34 cellular contexts compared by ENCODE assay signal in the genomic region with DNA sequence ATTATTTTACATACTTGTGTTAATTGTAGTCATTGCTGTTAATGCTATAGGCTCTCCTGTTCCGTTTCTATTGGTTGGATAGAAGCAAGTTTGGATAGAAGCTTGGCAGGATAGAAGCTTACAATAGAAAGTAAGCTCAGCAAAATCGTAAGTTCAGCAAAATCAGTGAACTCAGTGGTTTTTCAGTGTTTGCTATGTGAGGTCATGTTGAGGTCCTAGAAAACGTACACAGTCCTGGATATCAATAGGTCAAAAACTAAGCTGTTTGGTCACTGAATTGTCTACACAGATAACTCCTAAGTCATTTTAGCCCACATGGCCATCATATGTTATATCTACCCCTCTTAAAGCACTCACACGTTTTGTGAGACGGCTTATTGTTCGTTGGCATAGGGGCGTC.
"Had no signal": no experiment of that assay in that cellular context is flagged by ENCODE, and none has a peak within 500 bp of the region (broad histone marks: within the 10 kb centered on the region; RNA-seq: fewer than 3 reads in every experiment).

No MANE protein-coding gene starts in this region.

- H3K4me1 ChIP-seq: breast epithelium had no signal

- H3K27ac ChIP-seq: body of pancreas, PC-9, WERI-Rb-1 had no signal

- H3K9me3 ChIP-seq: body of pancreas, breast epithelium, MG63 had no signal

- H3K4me3 ChIP-seq: body of pancreas, breast epithelium, MG63, PC-9 had no signal

- H3K27me3 Mint-ChIP-seq: activated CD8-positive, alpha-beta T cell treated with anti-CD3 and anti-CD28 coated beads for 36 hours; activated naive CD4-positive, alpha-beta T cell treated with anti-CD3 and anti-CD28 coated beads, Interleukin-2, amount 50 U/mL, for 24 hours; activated naive CD8-positive, alpha-beta T cell treated with anti-CD3 and anti-CD28 coated beads, Interleukin-2, amount 10 ng/mL, durations not matched to agents 7 days and 5 days had no signal

- DNase-seq: activated CD4-positive, alpha-beta T cell treated with anti-CD3 and anti-CD28 coated beads for 1 hour; activated CD4-positive, alpha-beta T cell treated with anti-CD3 and anti-CD28 coated beads for 48 hours; activated CD4-positive, alpha-beta T cell treated with anti-CD3 and anti-CD28 coated beads, Interleukin-2, amount 50 U/mL, for 4 hours; activated CD4-positive, CD25-positive, alpha-beta regulatory T cell; activated CD8-positive, alpha-beta T cell treated with anti-CD3 and anti-CD28 coated beads for 36 hours; activated effector memory CD4-positive, alpha-beta T cell treated with anti-CD3 and anti-CD28 coated beads, Interleukin-2, amount 50 U/mL, for 16 hours; activated naive CD4-positive, alpha-beta T cell treated with Interleukin-2 at 50 U/mL for 16 hours; activated naive CD8-positive, alpha-beta T cell treated with anti-CD3 and anti-CD28 coated beads, Interleukin-2, amount 10 ng/mL, durations not matched to agents 7 days and 5 days; activated T-cell treated with anti-CD3 and anti-CD28 coated beads, Interleukin-2, amount 50 U/mL, for 1 hour; activated T-cell treated with anti-CD3 and anti-CD28 coated beads, Interleukin-2, amount 50 U/mL, for 72 hours; amygdala; body of pancreas; Kasumi-1; KG1; MG63; NCI-H1048; NCI-H1105 treated with DMSO at 0.1 percent for 48 hours; NCI-H1436; NCI-H1694; NCI-H1930; NCI-H2081 treated with DMSO at 0.1 percent for 48 hours; NCI-H226; NCI-H524; NK-92 treated with Interleukin-12 subunit alpha and Interleukin-12 subunit beta, amount 100 ng/mL, for 24 hours; PC-9; Right ventricle myocardium superior; SW 1271; T-helper 1 cell; T-helper 2 cell; T-helper 9 cell; WERI-Rb-1 had no signal

- H2AFZ ChIP-seq: PC-9 had no signal

- H3K27me3 ChIP-seq: body of pancreas, breast epithelium had no signal

- H3K4me3 Mint-ChIP-seq: activated CD8-positive, alpha-beta T cell treated with anti-CD3 and anti-CD28 coated beads for 36 hours; activated naive CD4-positive, alpha-beta T cell treated with anti-CD3 and anti-CD28 coated beads, Interleukin-2, amount 50 U/mL, for 24 hours; activated naive CD8-positive, alpha-beta T cell treated with anti-CD3 and anti-CD28 coated beads, Interleukin-2, amount 10 ng/mL, durations not matched to agents 7 days and 5 days; activated T-cell treated with anti-CD3 and anti-CD28 coated beads, Interleukin-2, amount 50 U/mL, for 72 hours; activated T-helper 17 cell treated with anti-CD3 and anti-CD28 coated beads, Interleukin-2, amount 50 U/mL, for 72 hours had no signal

- H3K27ac Mint-ChIP-seq: activated CD8-positive, alpha-beta T cell treated with anti-CD3 and anti-CD28 coated beads for 36 hours; activated naive CD4-positive, alpha-beta T cell treated with anti-CD3 and anti-CD28 coated beads, Interleukin-2, amount 50 U/mL, for 24 hours; activated naive CD8-positive, alpha-beta T cell treated with anti-CD3 and anti-CD28 coated beads, Interleukin-2, amount 10 ng/mL, durations not matched to agents 7 days and 5 days; activated T-cell treated with anti-CD3 and anti-CD28 coated beads, Interleukin-2, amount 50 U/mL, for 72 hours; activated T-helper 17 cell treated with anti-CD3 and anti-CD28 coated beads, Interleukin-2, amount 50 U/mL, for 72 hours had no signal

- ATAC-seq: activated CD8-positive, alpha-beta T cell treated with anti-CD3 and anti-CD28 coated beads for 36 hours; activated T-cell treated with anti-CD3 and anti-CD28 coated beads, Interleukin-2, amount 50 U/mL, for 72 hours; activated T-helper 17 cell treated with anti-CD3 and anti-CD28 coated beads, Interleukin-2, amount 50 U/mL, for 72 hours; body of pancreas had no signal

- H3K4me1 Mint-ChIP-seq: activated naive CD4-positive, alpha-beta T cell treated with anti-CD3 and anti-CD28 coated beads, Interleukin-2, amount 50 U/mL, for 24 hours; activated naive CD8-positive, alpha-beta T cell treated with anti-CD3 and anti-CD28 coated beads, Interleukin-2, amount 10 ng/mL, durations not matched to agents 7 days and 5 days; activated T-helper 17 cell treated with anti-CD3 and anti-CD28 coated beads, Interleukin-2, amount 50 U/mL, for 72 hours had no signal

- H3K36me3 ChIP-seq: breast epithelium, MG63 had no signal

- H3K9me3 Mint-ChIP-seq: activated CD8-positive, alpha-beta T cell treated with anti-CD3 and anti-CD28 coated beads for 36 hours; activated naive CD4-positive, alpha-beta T cell treated with anti-CD3 and anti-CD28 coated beads, Interleukin-2, amount 50 U/mL, for 24 hours had no signal

- H3K4me2 ChIP-seq: PC-9 had no signal
